In the genomic region with DNA sequence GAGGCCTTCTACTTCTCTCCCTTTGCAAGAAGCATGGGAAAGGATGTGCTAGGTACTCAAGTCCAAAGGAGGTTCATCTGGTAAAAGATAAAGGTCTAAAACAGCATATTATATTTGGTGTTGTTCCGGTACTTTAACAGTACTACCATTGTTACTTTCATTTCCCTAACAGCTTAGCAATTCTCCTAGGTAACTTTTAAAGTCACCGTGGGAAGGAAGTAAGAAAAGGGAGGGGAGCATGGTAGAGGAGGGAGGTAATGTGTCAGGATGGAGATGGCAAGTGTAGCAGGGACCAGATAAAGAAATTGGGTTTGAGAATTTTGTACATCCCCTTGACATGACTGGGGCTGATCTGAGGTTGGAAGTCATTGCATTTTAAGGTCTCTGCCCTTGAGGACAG, we compare ENCODE assay signal across 25 cellular contexts.
"Had no signal": no experiment of that assay in that cellular context is flagged by ENCODE, and none has a peak within 500 bp of the region (broad histone marks: within the 10 kb centered on the region; RNA-seq: fewer than 3 reads in every experiment).

No MANE protein-coding gene starts in this region.

- ATAC-seq: activated CD8-positive, alpha-beta T cell treated with anti-CD3 and anti-CD28 coated beads, Interleukin-2, amount 10 ng/mL, durations not matched to agents 7 days and 5 days; body of pancreas; right cardiac atrium; stimulated activated naive CD8-positive, alpha-beta T cell treated with anti-CD3 and anti-CD28 coated beads, Interleukin-15, Interleukin-2, amounts not matched to agents 100 U/mL and 50 U/mL, for 24 hours had no signal

- H3K27me3 ChIP-seq: body of pancreas, colonic mucosa, esophagus squamous epithelium, suprapubic skin had no signal

- H3K4me1 ChIP-seq: colonic mucosa, prostate gland had no signal

- H3K9me3 ChIP-seq: body of pancreas, colonic mucosa, esophagus squamous epithelium, left ventricle myocardium inferior, prostate gland, suprapubic skin had no signal

- H3K36me3 ChIP-seq: colonic mucosa, esophagus squamous epithelium, left ventricle myocardium inferior, prostate gland, suprapubic skin had no signal

- DNase-seq: activated CD4-positive, alpha-beta T cell treated with anti-CD3 and anti-CD28 coated beads, Interleukin-2, amount 10 ng/mL, durations not matched to agents 24 days and 14 days; activated CD4-positive, CD25-positive, alpha-beta regulatory T cell; activated CD8-positive, alpha-beta memory T cell treated with anti-CD3 and anti-CD28 coated beads, Interleukin-2, amount 50 U/mL, for 48 hours; activated CD8-positive, alpha-beta T cell treated with anti-CD3 and anti-CD28 coated beads, Interleukin-2, amount 10 ng/mL, durations not matched to agents 7 days and 5 days; activated gamma-delta T cell treated with Interleukin-2 at 50 U/mL for 16 hours; activated naive CD8-positive, alpha-beta T cell treated with anti-CD3 and anti-CD28 coated beads for 36 hours; amygdala; body of pancreas; central memory CD4-positive, alpha-beta T cell; colonic mucosa; esophagus squamous epithelium; hippocampal formation; left ventricle myocardium inferior; mesenchymal stem cell; nephron progenitor cell; occipital lobe; right cardiac atrium; small intestine; stimulated activated CD4-positive, alpha-beta T cell treated with anti-CD3 and anti-CD28 coated beads, Interleukin-4, amount 100 ng/mL, for 24 hours; stimulated activated naive CD8-positive, alpha-beta T cell treated with anti-CD3 and anti-CD28 coated beads, Interleukin-15, Interleukin-2, amounts not matched to agents 100 U/mL and 50 U/mL, for 24 hours; trophoblast cell had no signal

- H3K27ac ChIP-seq: body of pancreas, colonic mucosa, esophagus squamous epithelium, left ventricle myocardium inferior, prostate gland, suprapubic skin had no signal

- H3K4me3 ChIP-seq: body of pancreas, colonic mucosa, esophagus squamous epithelium, left ventricle myocardium inferior, prostate gland, suprapubic skin had no signal

- FAIRE-seq: keratinocyte, small intestine, TTC549 had no signal
